Comparison of ENCODE assay signal across 10 cellular contexts in genomic region chr1:236144446-236145150, GRCh38. TPM values are rescaled to one million over a fixed set of nuclear protein-coding genes. Genes with fewer than 3 reads are reported as not detected.
A peak's percentile ranks its signal among the peaks of the same experiment; 100 is the strongest.
DNase-seq lines count a peak whose midpoint lies in the region; ATAC-seq and TF ChIP-seq lines count a peak whose summit lies in the region.
"Had no signal": no experiment of that assay in that cellular context is flagged by ENCODE, and none has a peak within 500 bp of the region (broad histone marks: within the 10 kb centered on the region; RNA-seq: fewer than 3 reads in every experiment).

No MANE protein-coding gene starts in this region.

- no peaks in the 10 kb centered on the region for H3K79me2 ChIP-seq in fibroblast of lung (ENCODE audit: control insufficient read depth, insufficient read depth, low read length)
- H3K79me2 ChIP-seq: parathyroid adenoma had no signal

- no peaks in the 10 kb centered on the region for H4K20me1 ChIP-seq in fibroblast of lung (ENCODE audit: control insufficient read depth, extremely low read depth, insufficient read depth, low read length)

- H3K4me3 Mint-ChIP-seq in stimulated activated memory B cell treated with anti-CD40 and anti-IgM and Interleukin-4, amounts not matched to agents 10 μg/mL and 1 μg/mL and 100 μg/mL, for 72 hours, result peak overlapping the region; percentile 88

- no peak overlapping the region for H3K27ac ChIP-seq in fibroblast of lung (ENCODE audit: insufficient read depth, low read length)
- H3K27ac ChIP-seq: parathyroid adenoma had no signal

- H3K4me1 Mint-ChIP-seq in stimulated activated memory B cell treated with anti-CD40 and anti-IgM and Interleukin-4, amounts not matched to agents 10 μg/mL and 1 μg/mL and 100 μg/mL, for 72 hours, result peaks cover 57% of the 10 kb centered on the region

- ATAC-seq in stimulated activated memory B cell treated with anti-CD40 and anti-IgM and Interleukin-4, amounts not matched to agents 10 μg/mL and 1 μg/mL and 100 μg/mL, for 72 hours, result no peak
- ATAC-seq in GM19397 (IDR thresholded peaks at IDR 0.05; ENCODE audit: unreplicated experiment), result no peak

- no peak overlapping the region for H3K9ac ChIP-seq in fibroblast of lung (ENCODE audit: insufficient read depth, low read length)
- H3K9ac ChIP-seq: parathyroid adenoma had no signal

- H3K36me3 ChIP-seq in fibroblast of lung (ENCODE audit: control insufficient read depth, insufficient read depth, low read length), result no peaks in the 10 kb centered on the region

- peak; percentile 20 for DNase-seq in DMS53 (lab: John Stamatoyannopoulos, UW)
- DNase-seq in DMS53 treated with DMSO at 0.1 percent for 48 hours (lab: John Stamatoyannopoulos, UW; ENCODE audit: unreplicated experiment), result no peak
- DNase-seq in NCI-H526 treated with DMSO at 0.1 percent for 48 hours (lab: John Stamatoyannopoulos, UW), result peak; percentile 22
- DNase-seq in fibroblast of lung (ENCODE audit: low read depth in 2 of 2), result no peak
- no peak for DNase-seq in KBM-7
- DNase-seq in central memory CD4-positive, alpha-beta T cell, result no peak
- DNase-seq: NCI-H1436 treated with DMSO at 0.1 percent for 48 hours had no signal

- no peaks in the 10 kb centered on the region for H3K9me3 ChIP-seq in fibroblast of lung (ENCODE audit: control insufficient read depth, insufficient read depth, low read depth, low read length)

- no peak overlapping the region for H2AFZ ChIP-seq in fibroblast of lung (ENCODE audit: low read length)
- H2AFZ ChIP-seq: parathyroid adenoma had no signal

- no peaks in the 10 kb centered on the region for H3K9me3 Mint-ChIP-seq in stimulated activated memory B cell treated with anti-CD40 and anti-IgM and Interleukin-4, amounts not matched to agents 10 μg/mL and 1 μg/mL and 100 μg/mL, for 72 hours

- H3K27me3 Mint-ChIP-seq in stimulated activated memory B cell treated with anti-CD40 and anti-IgM and Interleukin-4, amounts not matched to agents 10 μg/mL and 1 μg/mL and 100 μg/mL, for 72 hours, result peaks cover 97% of the 10 kb centered on the region

- peak overlapping the region in 1 of 4 experiments; percentile 93 for H3K4me3 ChIP-seq in fibroblast of lung (replicated peaks in 1 of 4; ENCODE audit: control extremely low read depth in 1 of 4, insufficient read depth in 1 of 4, low read depth in 3 of 4, low read length in 4 of 4)

- H3K36me3 Mint-ChIP-seq in stimulated activated memory B cell treated with anti-CD40 and anti-IgM and Interleukin-4, amounts not matched to agents 10 μg/mL and 1 μg/mL and 100 μg/mL, for 72 hours, result peaks cover 30% of the 10 kb centered on the region

- TF ChIP-seq CTCF in fibroblast of lung (conservative IDR thresholded peaks at IDR 0.05 in 1 of 2, IDR thresholded peaks at IDR 0.05 in 1 of 2; ENCODE audit: low read depth in 1 of 2, low read length in 2 of 2), result no peak

- peak overlapping the region; percentile 37 for H3K4me2 ChIP-seq in fibroblast of lung (ENCODE audit: extremely low read depth, insufficient read depth, low read length)

- H3K4me1 ChIP-seq in fibroblast of lung (ENCODE audit: control insufficient read depth, extremely low read depth, insufficient read depth, low read length), result no peaks in the 10 kb centered on the region

- H3K27me3 ChIP-seq in fibroblast of lung (ENCODE audit: control insufficient read depth, insufficient read depth, low read length), result peaks cover 11% of the 10 kb centered on the region

- in situ Hi-C loops in KBM-7 (cut with MboI; ENCODE audit: low pct_unique_long_range_greater_than_20kb, low sequenced_read_pairs), result no loop called here

- H3K27ac Mint-ChIP-seq in stimulated activated memory B cell treated with anti-CD40 and anti-IgM and Interleukin-4, amounts not matched to agents 10 μg/mL and 1 μg/mL and 100 μg/mL, for 72 hours, result no peak overlapping the region

RNA-seq across cellular contexts. Expression of gene GPR137B, which starts 2.3 kb away (rescaled TPM):
- total RNA-seq in fibroblast of lung, result 12.9 and 13.6 TPM in 2 replicates
- 12.5 and 13.6 TPM in 2 replicates for polyA plus RNA-seq in fibroblast of lung
- polyA plus RNA-seq in fibroblast of lung (2012), result 11.2 and 13.7 TPM in 2 replicates
- 13.4 and 15.9 TPM in 2 replicates for polyA minus RNA-seq in fibroblast of lung (ENCODE audit: low replicate concordance)

Comparison
In these comparisons a context has a peak if more than half of its experiments do, and no peak if none do; other contexts are left out.
1. DNase-seq: peak in DMS53 (single experiment) and NCI-H526 treated with DMSO at 0.1 percent for 48 hours (single experiment); none in DMS53 treated with DMSO at 0.1 percent for 48 hours (single experiment), fibroblast of lung (0 of 2), KBM-7 (single experiment) and central memory CD4-positive, alpha-beta T cell (single experiment).